1 cellular context compared by ENCODE assay signal in the genomic region with DNA sequence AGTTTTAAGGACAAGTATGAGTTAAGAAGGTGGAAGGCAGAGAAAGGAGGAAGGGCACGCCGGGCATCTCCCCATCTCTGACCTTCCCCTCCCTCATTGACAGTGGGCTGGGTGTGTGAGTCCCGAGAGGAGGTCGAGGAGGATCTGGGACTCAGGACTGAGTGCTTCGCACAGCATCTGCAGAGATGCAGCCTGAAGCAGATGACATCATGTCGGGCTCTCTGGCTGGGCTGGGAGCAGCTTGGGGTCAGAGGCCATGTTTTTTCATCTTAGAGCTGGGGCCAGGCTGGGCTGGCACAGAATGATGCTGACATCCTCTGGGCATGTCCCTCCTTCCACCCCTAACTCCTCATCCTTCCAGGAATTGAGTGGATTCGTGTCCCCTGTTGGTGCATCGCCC.
TF ChIP-seq lines count a peak whose summit lies in the region.

No MANE protein-coding gene starts in this region.

TF ChIP-seq in HepG2, 621 proteins besides CTCF, POLR2A, EP300 and RAD21:
- TF ChIP-seq ZFP37 (CRISPR knock-in tag; IDR thresholded peaks at IDR 0.05; ENCODE audit: borderline replicate concordance) (no peak), THYN1 (CRISPR knock-in tag; IDR thresholded peaks at IDR 0.05; ENCODE audit: borderline replicate concordance, low read depth) (no peak), ZNF160 (CRISPR knock-in tag; IDR thresholded peaks at IDR 0.05) (no peak), ZFP41 (CRISPR knock-in tag; IDR thresholded peaks at IDR 0.05; ENCODE audit: borderline replicate concordance) (no peak), GZF1 (CRISPR knock-in tag; IDR thresholded peaks at IDR 0.05) (no peak), NRL (CRISPR knock-in tag; IDR thresholded peaks at IDR 0.05; ENCODE audit: borderline replicate concordance) (no peak), ZBTB7A (CRISPR knock-in tag; IDR thresholded peaks at IDR 0.05) (no peak), ZNF329 (CRISPR knock-in tag; IDR thresholded peaks at IDR 0.05; ENCODE audit: low read depth) (no peak), KDM1A (CRISPR knock-in tag; IDR thresholded peaks at IDR 0.05) (no peak), ZNF782 (CRISPR knock-in tag; IDR thresholded peaks at IDR 0.05; ENCODE audit: borderline replicate concordance) (no peak), JUN (CRISPR knock-in tag; IDR thresholded peaks at IDR 0.05) (no peak), MLLT10 (CRISPR knock-in tag; IDR thresholded peaks at IDR 0.05) (no peak), GABPA (IDR thresholded peaks at IDR 0.05; ENCODE audit: low read depth, low read length) (no peak), GABPA (CRISPR knock-in tag; IDR thresholded peaks at IDR 0.05; ENCODE audit: low read depth) (no peak), SOX6 (IDR thresholded peaks at IDR 0.05) (no peak), SOX6 (CRISPR knock-in tag; IDR thresholded peaks at IDR 0.05) (no peak), ZNF12 (CRISPR knock-in tag; IDR thresholded peaks at IDR 0.05) (no peak), ARID2 (CRISPR knock-in tag; IDR thresholded peaks at IDR 0.05; ENCODE audit: borderline replicate concordance) (no peak), SUZ12 (IDR thresholded peaks at IDR 0.05; ENCODE audit: low read depth, low read length) (no peak)
- TF ChIP-seq, protein P1, sequence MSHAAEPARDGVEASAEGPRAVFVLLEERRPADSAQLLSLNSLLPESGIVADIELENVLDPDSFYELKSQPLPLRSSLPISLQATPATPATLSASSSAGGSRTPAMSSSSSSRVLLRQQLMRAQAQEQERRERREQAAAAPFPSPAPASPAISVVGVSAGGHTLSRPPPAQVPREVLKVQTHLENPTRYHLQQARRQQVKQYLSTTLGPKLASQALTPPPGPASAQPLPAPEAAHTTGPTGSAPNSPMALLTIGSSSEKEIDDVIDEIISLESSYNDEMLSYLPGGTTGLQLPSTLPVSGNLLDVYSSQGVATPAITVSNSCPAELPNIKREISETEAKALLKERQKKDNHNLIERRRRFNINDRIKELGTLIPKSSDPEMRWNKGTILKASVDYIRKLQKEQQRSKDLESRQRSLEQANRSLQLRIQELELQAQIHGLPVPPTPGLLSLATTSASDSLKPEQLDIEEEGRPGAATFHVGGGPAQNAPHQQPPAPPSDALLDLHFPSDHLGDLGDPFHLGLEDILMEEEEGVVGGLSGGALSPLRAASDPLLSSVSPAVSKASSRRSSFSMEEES (CRISPR knock-in tag; IDR thresholded peaks at IDR 0.05): no peak
- TF ChIP-seq, protein P2, sequence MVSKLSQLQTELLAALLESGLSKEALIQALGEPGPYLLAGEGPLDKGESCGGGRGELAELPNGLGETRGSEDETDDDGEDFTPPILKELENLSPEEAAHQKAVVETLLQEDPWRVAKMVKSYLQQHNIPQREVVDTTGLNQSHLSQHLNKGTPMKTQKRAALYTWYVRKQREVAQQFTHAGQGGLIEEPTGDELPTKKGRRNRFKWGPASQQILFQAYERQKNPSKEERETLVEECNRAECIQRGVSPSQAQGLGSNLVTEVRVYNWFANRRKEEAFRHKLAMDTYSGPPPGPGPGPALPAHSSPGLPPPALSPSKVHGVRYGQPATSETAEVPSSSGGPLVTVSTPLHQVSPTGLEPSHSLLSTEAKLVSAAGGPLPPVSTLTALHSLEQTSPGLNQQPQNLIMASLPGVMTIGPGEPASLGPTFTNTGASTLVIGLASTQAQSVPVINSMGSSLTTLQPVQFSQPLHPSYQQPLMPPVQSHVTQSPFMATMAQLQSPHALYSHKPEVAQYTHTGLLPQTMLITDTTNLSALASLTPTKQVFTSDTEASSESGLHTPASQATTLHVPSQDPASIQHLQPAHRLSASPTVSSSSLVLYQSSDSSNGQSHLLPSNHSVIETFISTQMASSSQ (IDR thresholded peaks at IDR 0.05; ENCODE audit: low read depth): no peak
- TF ChIP-seq, protein P2 (CRISPR knock-in tag; IDR thresholded peaks at IDR 0.05; ENCODE audit: borderline replicate concordance): no peak
TF ChIP-seq in HepG2: peak in this region for 0.
